In the genomic region with DNA sequence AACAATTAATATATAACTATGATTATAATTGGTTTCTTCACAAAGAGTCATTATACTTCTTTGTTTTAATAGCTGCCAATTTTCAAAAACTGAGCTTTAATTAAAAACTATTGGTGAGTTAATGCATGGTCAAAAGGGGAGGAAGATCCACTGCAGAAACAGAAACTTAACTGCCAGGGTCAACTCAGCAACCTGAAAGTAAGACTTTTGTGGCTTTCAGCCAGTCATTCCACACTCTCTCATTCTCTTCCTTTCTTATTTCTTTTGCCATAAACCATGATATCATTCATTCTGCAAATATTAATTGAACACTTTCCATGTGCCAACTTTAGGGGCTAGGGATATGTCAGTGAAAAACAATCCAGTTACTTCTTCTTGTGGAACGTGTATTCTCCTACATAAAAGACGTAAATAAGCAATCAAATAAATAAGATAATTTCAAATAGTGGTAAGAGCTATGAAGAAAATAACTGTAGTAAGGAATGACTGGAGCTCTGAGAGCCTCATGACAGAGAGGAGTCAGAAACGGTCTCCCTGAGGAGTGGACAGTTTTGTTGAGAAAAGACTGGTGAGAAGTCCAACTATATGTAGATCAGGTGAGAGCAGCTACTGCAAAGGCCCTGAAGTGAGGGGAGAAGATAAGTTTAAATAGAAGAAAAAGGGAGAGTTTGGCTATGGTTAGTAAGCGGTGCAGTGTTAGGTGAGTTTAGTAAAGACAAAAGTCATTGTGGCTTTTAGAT, we compare ENCODE assay signal across 14 cellular contexts.
DNase-seq lines count a peak whose midpoint lies in the region; ATAC-seq and TF ChIP-seq lines count a peak whose summit lies in the region.
"Had no signal": no experiment of that assay in that cellular context is flagged by ENCODE, and none has a peak within 500 bp of the region (broad histone marks: within the 10 kb centered on the region; RNA-seq: fewer than 3 reads in every experiment).

No MANE protein-coding gene starts in this region.

- H3K27ac ChIP-seq in stomach: no peak overlapping the region
- no peak overlapping the region for H3K27ac ChIP-seq in upper lobe of right lung
- H3K27ac ChIP-seq: esophagus squamous epithelium, transverse colon had no signal

- H3K36me3 Mint-ChIP-seq in T-cell: no peaks in the 10 kb centered on the region
- H3K36me3 Mint-ChIP-seq: memory B cell had no signal

- peak; percentile 86 for ATAC-seq in GM19397 (IDR thresholded peaks at IDR 0.05; ENCODE audit: unreplicated experiment)
- ATAC-seq in HG02678 (IDR thresholded peaks at IDR 0.05; ENCODE audit: unreplicated experiment): peak; percentile 78
- peak; percentile 97 for ATAC-seq in HG03280 (IDR thresholded peaks at IDR 0.05; ENCODE audit: unreplicated experiment)
- no peak for ATAC-seq in upper lobe of right lung
- no peak for ATAC-seq in T-cell (replicated peaks in 1 of 4)

- POLR2A ChIA-PET in T-cell (lab: Charles Lee): interaction anchor here in 1 of 2 donors (1.0 kb wide), 1 partner anchor 12 kb away, joined by 3 read pairs; no protein-coding TSS in a partner anchor

- H3K27me3 Mint-ChIP-seq in T-cell: no peaks in the 10 kb centered on the region
- H3K27me3 Mint-ChIP-seq: memory B cell had no signal

- no peaks in the 10 kb centered on the region for H3K36me3 ChIP-seq in stomach
- no peaks in the 10 kb centered on the region for H3K36me3 ChIP-seq in upper lobe of right lung
- H3K36me3 ChIP-seq: esophagus squamous epithelium, transverse colon had no signal

- H3K9me3 ChIP-seq in stomach (no peaks in the 10 kb centered on the region), upper lobe of right lung (no peaks in the 10 kb centered on the region)
- H3K9me3 ChIP-seq: esophagus squamous epithelium, transverse colon had no signal

- CTCF ChIA-PET in T-cell (lab: Charles Lee): no interaction called here

- H3K4me3 ChIP-seq in stomach (no peak overlapping the region), upper lobe of right lung (no peak overlapping the region)
- H3K4me3 ChIP-seq: esophagus squamous epithelium, transverse colon had no signal

- intact Hi-C loops in stomach (cut with DNase I; ENCODE audit: low total_unique reads) (no loop called here), upper lobe of right lung (cut with DNase I) (no loop called here)

- H3K4me1 Mint-ChIP-seq in T-cell: no peaks in the 10 kb centered on the region
- H3K4me1 Mint-ChIP-seq: memory B cell had no signal

- no peak overlapping the region for H3K27ac Mint-ChIP-seq in T-cell
- H3K27ac Mint-ChIP-seq: HFFc6, memory B cell had no signal

- in situ Hi-C loops in GM13977 (cut with MboI; ENCODE audit: low pct_unique_long_range_greater_than_20kb, low sequenced_read_pairs, unreplicated experiment): no loop called here

- DNase-seq in GM13977 (ENCODE audit: low spot score): peak; percentile 3
- DNase-seq in activated CD8-positive, alpha-beta memory T cell treated with anti-CD3 and anti-CD28 coated beads for 24 hours: no peak
- DNase-seq in stomach: no peak
- DNase-seq in upper lobe of right lung: no peak
- no peak for DNase-seq in T-cell
- DNase-seq: Calu3, esophagus squamous epithelium, HFFc6, NCI-H2227 treated with DMSO at 0.1 percent for 48 hours, transverse colon had no signal

- no peak overlapping the region for H3K4me3 Mint-ChIP-seq in T-cell
- H3K4me3 Mint-ChIP-seq: HFFc6, memory B cell had no signal

- WGBS in stomach, 5 donors: 82 to 94% (median 87%) methylated on average over 4 of the region's 4 CpGs

- H3K4me1 ChIP-seq in stomach (no peaks in the 10 kb centered on the region), upper lobe of right lung (no peaks in the 10 kb centered on the region)
- H3K4me1 ChIP-seq: esophagus squamous epithelium had no signal

- no peak for TF ChIP-seq EP300 in stomach (IDR thresholded peaks at IDR 0.05)

- H3K9me3 Mint-ChIP-seq in T-cell: no peaks in the 10 kb centered on the region
- H3K9me3 Mint-ChIP-seq: memory B cell had no signal

- TF ChIP-seq CTCF in GM13977 (IDR thresholded peaks at IDR 0.05; ENCODE audit: extremely low read depth, insufficient read depth, missing control alignments): no peak
- no peak for TF ChIP-seq CTCF in stomach (IDR thresholded peaks at IDR 0.05)
- TF ChIP-seq CTCF in upper lobe of right lung (IDR thresholded peaks at IDR 0.05): no peak

- TF ChIP-seq POLR2A in stomach (IDR thresholded peaks at IDR 0.05): no peak

- H3K27me3 ChIP-seq in stomach: no peaks in the 10 kb centered on the region
- no peaks in the 10 kb centered on the region for H3K27me3 ChIP-seq in upper lobe of right lung
- H3K27me3 ChIP-seq: esophagus squamous epithelium, transverse colon had no signal

Comparison
In these comparisons a context has a peak if more than half of its experiments do, and no peak if none do; other contexts are left out.
1. ATAC-seq: peak in GM19397 (single experiment), HG02678 (single experiment) and HG03280 (single experiment); none in upper lobe of right lung (single experiment) and T-cell (0 of 4).